Comparison of ENCODE assay signal across 15 cellular contexts in the genomic region with DNA sequence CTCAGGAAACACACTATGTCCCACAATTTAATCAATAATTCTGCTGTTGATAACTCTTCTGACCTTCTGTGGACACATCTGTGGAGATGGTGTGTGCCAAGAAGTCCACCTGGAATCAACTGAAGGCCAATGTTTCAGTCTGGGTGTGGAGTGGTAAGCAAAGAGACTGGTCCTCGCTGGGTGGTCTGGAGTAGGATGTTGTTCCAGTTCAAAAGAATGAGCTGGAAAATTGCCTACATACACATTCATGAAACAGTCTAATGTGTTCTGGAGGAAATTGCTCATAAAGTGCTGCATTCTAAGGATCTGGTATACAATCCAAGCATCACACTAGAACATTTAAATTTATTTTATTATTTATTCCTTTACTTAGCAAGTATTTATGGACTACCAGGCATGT.
"Had no signal": no experiment of that assay in that cellular context is flagged by ENCODE, and none has a peak within 500 bp of the region (broad histone marks: within the 10 kb centered on the region; RNA-seq: fewer than 3 reads in every experiment).

No MANE protein-coding gene starts in this region.

- H3K9me3 Mint-ChIP-seq: T-helper 1 cell treated with Interleukin-12 subunit alpha and Interleukin-12 subunit beta and Interleukin-4 antibody, amounts not matched to agents 30 μg/mL and 1 μg/mL, for 36 hours had no signal

- H3K27ac Mint-ChIP-seq: activated naive CD8-positive, alpha-beta T cell treated with anti-CD3 and anti-CD28 coated beads, Interleukin-2, amount 50 U/mL, for 24 hours; dendritic cell treated with granulocyte-macrophage colony-stimulating factor and Interleukin-4, amounts not matched to agents 40 ng/mL and 50 ng/mL, for 4 days; endodermal cell; T-helper 1 cell treated with Interleukin-12 subunit alpha and Interleukin-12 subunit beta and Interleukin-4 antibody, amounts not matched to agents 30 μg/mL and 1 μg/mL, for 36 hours; WTC11 had no signal

- H3K4me1 Mint-ChIP-seq: activated naive CD8-positive, alpha-beta T cell treated with anti-CD3 and anti-CD28 coated beads, Interleukin-2, amount 50 U/mL, for 24 hours; endodermal cell; neural crest cell; WTC11 had no signal

- FAIRE-seq: keratinocyte had no signal

- H3K27me3 ChIP-seq: gastrocnemius medialis, ovary, stomach, tibial artery, vagina had no signal

- H3K9me3 ChIP-seq: gastrocnemius medialis, ovary, tibial artery, vagina had no signal

- ATAC-seq: activated naive CD8-positive, alpha-beta T cell treated with anti-CD3 and anti-CD28 coated beads, Interleukin-2, amount 50 U/mL, for 24 hours; esophagus mucosa; gastrocnemius medialis; WTC11 had no signal

- H3K27me3 Mint-ChIP-seq: activated naive CD8-positive, alpha-beta T cell treated with anti-CD3 and anti-CD28 coated beads, Interleukin-2, amount 50 U/mL, for 24 hours; dendritic cell treated with granulocyte-macrophage colony-stimulating factor and Interleukin-4, amounts not matched to agents 40 ng/mL and 50 ng/mL, for 4 days had no signal

- H3K36me3 ChIP-seq: gastrocnemius medialis, ovary, stomach, tibial artery, vagina had no signal

- H3K4me1 ChIP-seq: gastrocnemius medialis, stomach, tibial artery, vagina had no signal

- H3K27ac ChIP-seq: gastrocnemius medialis, ovary, stomach, tibial artery, vagina had no signal

- H3K4me3 ChIP-seq: gastrocnemius medialis, ovary, stomach, tibial artery, vagina had no signal

- DNase-seq: activated CD4-positive, alpha-beta T cell treated with anti-CD3 and anti-CD28 coated beads for 48 hours; activated naive CD4-positive, alpha-beta T cell treated with Interleukin-2 at 50 U/mL for 16 hours; activated naive CD8-positive, alpha-beta T cell treated with anti-CD3 and anti-CD28 coated beads, Interleukin-2, amount 50 U/mL, for 24 hours; endodermal cell; gastrocnemius medialis; ovary; stomach; tibial artery had no signal

- H3K4me3 Mint-ChIP-seq: activated naive CD8-positive, alpha-beta T cell treated with anti-CD3 and anti-CD28 coated beads, Interleukin-2, amount 50 U/mL, for 24 hours; dendritic cell treated with granulocyte-macrophage colony-stimulating factor and Interleukin-4, amounts not matched to agents 40 ng/mL and 50 ng/mL, for 4 days; endodermal cell; neural crest cell; T-helper 1 cell treated with Interleukin-12 subunit alpha and Interleukin-12 subunit beta and Interleukin-4 antibody, amounts not matched to agents 30 μg/mL and 1 μg/mL, for 36 hours; WTC11 had no signal
